ENCODE assay signal across 1 cellular context in the genomic region with DNA sequence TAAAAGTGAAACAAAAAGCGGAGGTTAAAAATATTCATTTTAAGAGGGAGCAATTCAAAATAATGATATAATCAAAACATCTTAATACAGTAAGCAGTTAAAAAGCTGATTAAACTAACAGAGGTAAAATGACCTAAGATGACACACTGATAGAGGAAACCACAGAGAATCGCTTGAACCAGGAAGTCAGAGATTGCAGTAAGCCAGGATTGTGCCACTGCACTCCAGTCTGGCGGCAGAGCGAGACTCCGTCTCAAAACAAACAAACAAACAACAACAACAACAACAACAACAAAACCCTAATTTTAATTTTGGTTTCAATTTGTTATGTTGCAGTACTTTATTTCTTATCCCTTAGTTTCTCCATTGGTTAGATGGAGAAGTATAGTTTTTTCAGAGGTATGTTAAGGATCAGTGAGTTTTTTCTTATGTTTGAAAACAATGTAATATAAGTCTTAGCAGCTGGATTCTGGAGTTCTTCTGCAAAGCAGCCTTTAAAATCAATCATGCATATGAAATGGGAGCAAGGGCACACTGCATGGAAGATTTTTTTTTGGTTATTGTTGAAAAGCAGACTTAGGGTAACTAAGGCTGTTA.
TF ChIP-seq lines count a peak whose summit lies in the region.

No MANE protein-coding gene starts in this region.

TF ChIP-seq in SK-N-SH treated with all-trans-retinoic acid at 6 μM for 48 hours, 23 proteins besides CTCF, POLR2A, EP300 and RAD21 (continued from another document):
- no peak for TF ChIP-seq OSR1 (CRISPR knock-in tag; IDR thresholded peaks at IDR 0.05)
- TF ChIP-seq ISL1 (CRISPR knock-in tag; IDR thresholded peaks at IDR 0.05): no peak
- TF ChIP-seq GLIS3 (CRISPR knock-in tag; IDR thresholded peaks at IDR 0.05): no peak
- TF ChIP-seq ESRRG (CRISPR knock-in tag; IDR thresholded peaks at IDR 0.05): no peak
